ENCODE assay signal across 24 cellular contexts in genomic region chr13:37651371-37651770, GRCh38.
"Had no signal": no experiment of that assay in that cellular context is flagged by ENCODE, and none has a peak within 500 bp of the region (broad histone marks: within the 10 kb centered on the region; RNA-seq: fewer than 3 reads in every experiment).

No MANE protein-coding gene starts in this region.

- H2AFZ ChIP-seq: neural progenitor cell, parathyroid adenoma had no signal

- DNase-seq: occipital lobe; ovary; posterior cingulate gyrus; psoas muscle; right cardiac atrium; right lobe of liver; sigmoid colon; small intestine; stimulated activated CD4-positive, alpha-beta T cell treated with anti-CD3 and anti-CD28 coated beads, Interleukin-15, amount 100 ng/mL, for 24 hours; stimulated activated CD4-positive, alpha-beta T cell treated with anti-CD3 and anti-CD28 coated beads, Interleukin-2, amount 100 ng/mL, for 24 hours; stimulated activated CD4-positive, alpha-beta T cell treated with anti-CD3 and anti-CD28 coated beads, Interleukin-2, amount 100 ng/mL, for 48 hours; stimulated activated CD4-positive, alpha-beta T cell treated with anti-CD3 and anti-CD28 coated beads, Interleukin-4, amount 100 ng/mL, for 24 hours; stimulated activated naive B cell treated with anti-CD40 and anti-IgM and Interleukin-4, amounts not matched to agents 10 μg/mL and 1 μg/mL and 100 μg/mL, for 72 hours; stimulated activated naive CD4-positive, alpha-beta T cell treated with Interleukin-2 at 50 U/mL for 16 hours; stomach; thyroid gland; trophoblast cell; upper lobe of left lung had no signal

- H3K4me1 ChIP-seq: parathyroid adenoma, psoas muscle, right lobe of liver, sigmoid colon, stomach, thyroid gland, tibial nerve, upper lobe of left lung, vagina had no signal

- H3K9ac ChIP-seq: neural progenitor cell, parathyroid adenoma had no signal

- H3K4me3 ChIP-seq: neural progenitor cell, ovary, psoas muscle, right lobe of liver, sigmoid colon, stomach, thoracic aorta, thyroid gland, tibial nerve, upper lobe of left lung, vagina had no signal

- H3K79me2 ChIP-seq: parathyroid adenoma had no signal

- H3K27ac ChIP-seq: neural progenitor cell, ovary, parathyroid adenoma, psoas muscle, right lobe of liver, sigmoid colon, stomach, thoracic aorta, thyroid gland, tibial nerve, upper lobe of left lung, vagina had no signal

- H3K4me2 ChIP-seq: neural progenitor cell had no signal

- H3K36me3 ChIP-seq: neural progenitor cell, ovary, right lobe of liver, sigmoid colon, stomach, thoracic aorta, thyroid gland, tibial nerve, upper lobe of left lung, vagina had no signal

- H3K9me3 ChIP-seq: ovary, psoas muscle, right lobe of liver, sigmoid colon, stomach, thoracic aorta, thyroid gland, tibial nerve, upper lobe of left lung, vagina had no signal

- ATAC-seq: psoas muscle; right cardiac atrium; right lobe of liver; stimulated activated effector memory CD8-positive, alpha-beta T cell treated with anti-CD3 and anti-CD28 coated beads, Interleukin-12 subunit alpha, Interleukin-12 subunit beta, amount 100 ng/mL, for 72 hours; stimulated activated naive B cell treated with anti-CD40 and anti-IgM and Interleukin-4, amounts not matched to agents 10 μg/mL and 1 μg/mL and 100 μg/mL, for 72 hours had no signal

- H3K27me3 ChIP-seq: neural progenitor cell, ovary, right lobe of liver, sigmoid colon, stomach, tibial nerve, upper lobe of left lung, vagina had no signal
